Comparison of ENCODE assay signal across 20 cellular contexts in the genomic region with DNA sequence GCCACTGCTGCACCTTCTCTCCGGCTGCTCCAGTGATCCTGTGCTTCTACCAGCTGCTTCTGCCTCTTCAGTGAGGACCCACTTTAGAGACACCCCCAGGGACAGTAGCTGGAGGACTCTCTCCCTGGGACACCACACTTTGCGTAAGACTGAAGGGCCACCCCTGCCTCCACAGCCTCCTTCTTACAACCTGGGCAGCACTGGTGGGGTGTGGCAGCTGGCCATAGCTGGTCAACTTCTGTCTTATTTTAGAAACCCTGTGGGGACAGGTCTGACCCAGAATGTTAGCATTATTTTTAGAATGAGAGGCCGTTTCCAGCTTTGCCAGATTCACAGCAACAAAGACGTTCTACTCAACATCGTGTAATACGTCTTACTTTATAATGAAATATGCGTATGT. TPM values are rescaled to one million over a fixed set of nuclear protein-coding genes. Genes with fewer than 3 reads are reported as not detected.
A peak's percentile ranks its signal among the peaks of the same experiment; 100 is the strongest.
DNase-seq lines count a peak whose midpoint lies in the region; ATAC-seq and TF ChIP-seq lines count a peak whose summit lies in the region.
"Had no signal": no experiment of that assay in that cellular context is flagged by ENCODE, and none has a peak within 500 bp of the region (broad histone marks: within the 10 kb centered on the region; RNA-seq: fewer than 3 reads in every experiment).

No MANE protein-coding gene starts in this region.

- no peak overlapping the region for H2AK5ac ChIP-seq in H9 (ENCODE audit: insufficient read length, low read length)

- H3T11ph ChIP-seq in H9 (ENCODE audit: low read length), result no peak overlapping the region

- peaks cover 0 to 26% (median 0%) of the 10 kb centered on the region in 9 donors for H3K27me3 ChIP-seq in heart left ventricle
- H3K27me3 ChIP-seq in H9 (ENCODE audit: insufficient read depth, low read length), result no peaks in the 10 kb centered on the region
- H3K27me3 ChIP-seq: BLaER1 had no signal

- 64 to 77% (median 71%) methylated on average over 7 of the region's 7 CpGs for WGBS in heart left ventricle, 4 donors
- WGBS in H9 (ENCODE audit: extremely low coverage, insufficient read length, low lambda C conversion rate), result no CpG with 5 or more reads among the region's 7 CpGs

- no peak overlapping the region for H3K56ac ChIP-seq in H9 (ENCODE audit: insufficient read length, low read depth, low read length)

- no peak overlapping the region for H3K4ac ChIP-seq in H9 (ENCODE audit: low read depth, low read length)

- H4K8ac ChIP-seq in H9 (replicated peaks; ENCODE audit: insufficient read length, low read depth, low read length), result no peak overlapping the region

- H3K18ac ChIP-seq in H9 (ENCODE audit: insufficient read length, low read depth, low read length), result no peak overlapping the region

- no peaks in the 10 kb centered on the region for H4K20me1 ChIP-seq in H9 (ENCODE audit: control insufficient read depth, insufficient read depth, insufficient read length)
- H4K20me1 ChIP-seq: BLaER1 had no signal

- H3K23ac ChIP-seq in H9 (ENCODE audit: insufficient read length, low read depth, low read length), result no peak overlapping the region

- ATAC-seq in heart left ventricle, result peak in 3 of 4 donors; percentile 42 to 68 (median 50)
- peak; percentile 78 for ATAC-seq in left ventricle myocardium superior
- ATAC-seq in GM21528 (IDR thresholded peaks at IDR 0.05; ENCODE audit: low FRiP score, unreplicated experiment), result no peak

- H2BK15ac ChIP-seq in H9 (ENCODE audit: low read depth, low read length), result no peak overlapping the region

- H4K5ac ChIP-seq in H9 (ENCODE audit: insufficient read length, low read depth, low read length), result no peak overlapping the region

- no peaks in the 10 kb centered on the region for H3K79me2 ChIP-seq in H9 (ENCODE audit: insufficient read depth, low read length)

- H3K9me3 Mint-ChIP-seq in H9, result peaks cover 33 to 35% of the 10 kb centered on the region in 2 experiments

- H4K91ac ChIP-seq in H9 (ENCODE audit: insufficient read length, low read depth, low read length), result no peak overlapping the region

- no peaks in the 10 kb centered on the region for H3K36me3 ChIP-seq in heart left ventricle
- H3K36me3 ChIP-seq: BLaER1, HAP-1 had no signal

- H3K27ac ChIP-seq in heart left ventricle (peak overlapping the region in 1 of 12 donors; percentile 44), coronary artery (no peak overlapping the region), H9 (ENCODE audit: insufficient read length, low read depth, low read length) (no peak overlapping the region)
- H3K27ac ChIP-seq: BLaER1, HL-60 had no signal

- H3K9me3 ChIP-seq in heart left ventricle, result peaks cover 0 to 35% (median 16%) of the 10 kb centered on the region in 12 donors
- no peaks in the 10 kb centered on the region for H3K9me3 ChIP-seq in H9 (ENCODE audit: control insufficient read depth, low read depth, low read length)
- H3K9me3 ChIP-seq: HAP-1 had no signal

- H3K4me1 ChIP-seq in heart left ventricle, result peaks cover 0 to 29% (median 0%) of the 10 kb centered on the region in 12 donors
- no peaks in the 10 kb centered on the region for H3K4me1 ChIP-seq in H9 (ENCODE audit: insufficient read depth, low read length)
- H3K4me1 ChIP-seq: HAP-1 had no signal

- H2BK5ac ChIP-seq in H9 (ENCODE audit: insufficient read length, low read length), result no peak overlapping the region

- no peak overlapping the region for H3K27ac Mint-ChIP-seq in H9
- H3K27ac Mint-ChIP-seq: CD14-positive monocyte; CD4-positive, alpha-beta memory T cell had no signal

- H3K23me2 ChIP-seq in H9 (ENCODE audit: insufficient read length, low read depth, low read length, poor library complexity, severe bottlenecking), result no peaks in the 10 kb centered on the region

- DNase-seq in heart left ventricle (no peak), cardiac septum (ENCODE audit: low spot score) (no peak), coronary artery (ENCODE audit: low spot score) (peak; percentile 46), left ventricle myocardium superior (no peak), NCI-H2227 treated with DMSO at 0.1 percent for 48 hours (lab: John Stamatoyannopoulos, UW) (no peak), H9 (no peak)
- DNase-seq: 8988T; Calu3; CD4-positive, alpha-beta memory T cell; DMS79 treated with DMSO at 0.1 percent for 48 hours; GF-D8 had no signal

- H3K4me3 ChIP-seq in heart left ventricle (no peak overlapping the region), coronary artery (no peak overlapping the region)
- H3K4me3 ChIP-seq: BLaER1, HAP-1 had no signal

- peaks cover 5% of the 10 kb centered on the region for H3K27me3 Mint-ChIP-seq in H9 (ENCODE audit: low read depth)
- H3K27me3 Mint-ChIP-seq: CD4-positive, alpha-beta memory T cell had no signal

- H2BK120ac ChIP-seq in H9 (ENCODE audit: low read depth, low read length, poor library complexity, severe bottlenecking), result no peak overlapping the region

- peaks cover 8 to 25% (median 14%) of the 10 kb centered on the region in 3 experiments; a peak in 6 of 7 replicates for H3K36me3 Mint-ChIP-seq in H9 (ENCODE audit: insufficient read depth in 1 of 3, low read depth in 3 of 3)
- H3K36me3 Mint-ChIP-seq: CD14-positive monocyte had no signal

- H3K4me3 Mint-ChIP-seq in H9, result no peak overlapping the region
- H3K4me3 Mint-ChIP-seq: CD14-positive monocyte had no signal

- no peak overlapping the region for H3K14ac ChIP-seq in H9 (ENCODE audit: insufficient read depth, low read length)

- no peak for TF ChIP-seq POLR2A in heart left ventricle (IDR thresholded peaks at IDR 0.05)

- no peak overlapping the region for H2BK20ac ChIP-seq in H9 (ENCODE audit: low read depth, low read length, poor library complexity, severe bottlenecking)

- H3K79me1 ChIP-seq in H9 (ENCODE audit: insufficient read depth, low read depth, low read length, poor library complexity, severe bottlenecking), result no peaks in the 10 kb centered on the region

- no peak overlapping the region for H3K9ac ChIP-seq in H9 (ENCODE audit: extremely low read depth, insufficient read length, low read length)
- H3K9ac ChIP-seq: BLaER1 had no signal

- intact Hi-C loops in heart left ventricle (cut with DNase I), result loop anchor here in 1 of 10 donors (10.0 kb wide), 1 partner anchor 89 kb away; a partner anchor contains a TSS
- intact Hi-C loops in cardiac septum (cut with DNase I), result no loop called here
- intact Hi-C loops in left ventricle myocardium superior (cut with micrococcal nuclease), result no loop called here

- no peak overlapping the region for H3K4me2 ChIP-seq in H9 (ENCODE audit: insufficient read depth, insufficient read length, low read length)
- H3K4me2 ChIP-seq: BLaER1 had no signal

- no peak for TF ChIP-seq CTCF in heart left ventricle (IDR thresholded peaks at IDR 0.05)
- no peak for TF ChIP-seq CTCF in coronary artery (IDR thresholded peaks at IDR 0.05)
- TF ChIP-seq CTCF in H9 (conservative IDR thresholded peaks at IDR 0.05), result no peak

- H3K4me1 Mint-ChIP-seq in H9, result peaks cover 3 to 7% of the 10 kb centered on the region in 2 experiments; a peak in 2 of 4 replicates
- H3K4me1 Mint-ChIP-seq: CD14-positive monocyte had no signal

- no peak overlapping the region for H2BK12ac ChIP-seq in H9 (ENCODE audit: insufficient read length, low read depth, low read length)

- no peak overlapping the region for H2AFZ ChIP-seq in H9 (ENCODE audit: low read length)

RNA-seq across cellular contexts. Expression of a gene that starts 1.1 kb away (rescaled TPM):
- not detected for total RNA-seq in heart left ventricle
- polyA plus RNA-seq in heart left ventricle, result not detected
- not detected for total RNA-seq in cardiac septum
- not detected for total RNA-seq in left ventricle myocardium superior
- not detected in 2 replicates for total RNA-seq in H9 (2021)
- total RNA-seq: A673; Calu3; CD4-positive, alpha-beta memory T cell; H1; HT1080 had no signal
- polyA plus RNA-seq: AG04450; CD14-positive monocyte; CD4-positive, alpha-beta memory T cell; H1 had no signal

RNA-seq across cellular contexts. Expression of a gene that starts 11.4 kb away (rescaled TPM):
- total RNA-seq in heart left ventricle (not detected), cardiac septum (not detected), left ventricle myocardium superior (not detected), H9 (2021) (not detected in 2 replicates)
- not detected for polyA plus RNA-seq in heart left ventricle
- total RNA-seq: A673; Calu3; CD4-positive, alpha-beta memory T cell; H1; HT1080 had no signal
- polyA plus RNA-seq: AG04450; CD14-positive monocyte; CD4-positive, alpha-beta memory T cell; H1 had no signal

RNA-seq across cellular contexts. Expression of a gene that starts 13.9 kb away (rescaled TPM):
- total RNA-seq in heart left ventricle (not detected), cardiac septum (not detected), left ventricle myocardium superior (not detected), H9 (2021) (not detected in 2 replicates)
- not detected for polyA plus RNA-seq in heart left ventricle
- total RNA-seq: A673; Calu3; CD4-positive, alpha-beta memory T cell; H1; HT1080 had no signal
- polyA plus RNA-seq: AG04450; CD14-positive monocyte; CD4-positive, alpha-beta memory T cell; H1 had no signal

RNA-seq across cellular contexts. Expression of a gene that starts 20.5 kb away (rescaled TPM):
- total RNA-seq in heart left ventricle (not detected), cardiac septum (not detected), left ventricle myocardium superior (not detected), H9 (2021) (not detected in 2 replicates)
- polyA plus RNA-seq in heart left ventricle, result not detected
- total RNA-seq: A673; Calu3; CD4-positive, alpha-beta memory T cell; H1; HT1080 had no signal
- polyA plus RNA-seq: AG04450; CD14-positive monocyte; CD4-positive, alpha-beta memory T cell; H1 had no signal

RNA-seq across cellular contexts. Expression of a gene that starts 25.4 kb away (rescaled TPM):
- not detected for total RNA-seq in heart left ventricle
- polyA plus RNA-seq in heart left ventricle, result not detected
- not detected for total RNA-seq in cardiac septum
- not detected for total RNA-seq in left ventricle myocardium superior
- not detected in 2 replicates for total RNA-seq in H9 (2021)
- total RNA-seq: A673; Calu3; CD4-positive, alpha-beta memory T cell; H1; HT1080 had no signal
- polyA plus RNA-seq: AG04450; CD14-positive monocyte; CD4-positive, alpha-beta memory T cell; H1 had no signal
